11 cellular contexts compared by ENCODE assay signal in the genomic region with DNA sequence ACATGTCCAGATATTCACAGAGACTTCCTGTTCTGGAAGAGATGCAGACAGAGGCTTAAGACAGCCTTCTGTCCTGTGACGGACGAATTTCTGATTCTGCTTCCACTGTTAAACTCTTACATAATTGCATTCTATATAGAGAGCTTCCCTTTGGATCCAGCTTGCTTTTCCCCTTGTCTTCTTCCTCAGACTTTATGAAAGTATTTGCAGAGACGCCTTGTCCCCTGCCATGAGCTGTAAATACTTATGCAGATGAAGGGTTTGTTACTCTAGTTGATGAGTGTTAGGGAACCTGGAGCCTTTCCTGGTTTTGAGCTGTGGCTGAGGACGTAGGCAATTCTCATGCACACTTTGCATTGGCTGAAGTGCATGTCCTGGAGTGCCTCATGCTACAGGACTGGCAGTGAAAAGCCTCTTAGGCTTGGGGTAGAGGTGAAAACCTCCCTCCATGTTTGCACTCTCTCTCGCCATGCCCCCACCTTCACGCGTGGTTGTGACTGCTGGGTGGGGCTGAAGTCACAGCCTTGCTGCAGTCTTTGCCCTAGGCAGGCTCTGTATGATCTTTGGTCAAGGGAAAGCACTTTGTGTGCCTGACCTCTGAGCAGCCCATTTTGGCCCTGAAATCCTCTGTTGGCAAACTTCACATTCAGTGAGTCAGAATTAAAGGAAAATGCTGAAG.
DNase-seq lines count a peak whose midpoint lies in the region; ATAC-seq, FAIRE-seq and TF ChIP-seq lines count a peak whose summit lies in the region.
"Had no signal": no experiment of that assay in that cellular context is flagged by ENCODE, and none has a peak within 500 bp of the region (broad histone marks: within the 10 kb centered on the region; RNA-seq: fewer than 3 reads in every experiment).

No MANE protein-coding gene starts in this region.

- no peaks in the 10 kb centered on the region for H3K27me3 ChIP-seq in right atrium auricular region
- no peaks in the 10 kb centered on the region for H3K27me3 ChIP-seq in pancreas

- H3K4me1 ChIP-seq in right atrium auricular region = peaks cover 0 to 44% of the 10 kb centered on the region in 2 donors
- peaks cover 0 to 7% (median 0%) of the 10 kb centered on the region in 3 donors for H3K4me1 ChIP-seq in pancreas

- no peak for TF ChIP-seq CTCF in astrocyte of the spinal cord (IDR thresholded peaks at IDR 0.05; ENCODE audit: low read depth, low read length)
- TF ChIP-seq CTCF in right atrium auricular region (IDR thresholded peaks at IDR 0.05) = no peak
- TF ChIP-seq CTCF in pancreas (IDR thresholded peaks at IDR 0.05) = no peak

- H3K4me3 ChIP-seq in astrocyte of the spinal cord (ENCODE audit: low read depth, low read length) = no peak overlapping the region
- H3K4me3 ChIP-seq in right atrium auricular region = no peak overlapping the region
- H3K4me3 ChIP-seq in pancreas = no peak overlapping the region

- no peak for FAIRE-seq in pancreas (lab: Jason Lieb, UNC)

- H3K27ac ChIP-seq in right atrium auricular region = peak overlapping the region; percentile 75 to 88
- no peak overlapping the region for H3K27ac ChIP-seq in pancreas

- DNase-seq in EH (ENCODE audit: low read depth) (peak; percentile 48), astrocyte of the spinal cord (ENCODE audit: low read depth, low spot score) (peak; percentile 59), right atrium auricular region (ENCODE audit: low spot score) (peak; percentile 80), pancreas (peak in 2 of 6 donors; percentile 10 to 31), SHP77 treated with DMSO at 0.1 percent for 48 hours (lab: John Stamatoyannopoulos, UW) (no peak), NCI-H446 (lab: John Stamatoyannopoulos, UW) (no peak), CD1c-positive myeloid dendritic cell (ENCODE audit: extremely low spot score) (no peak)
- DNase-seq: activated CD4-positive, alpha-beta memory T cell treated with anti-CD3 and anti-CD28 coated beads, Interleukin-2, amount 10 ng/mL, durations not matched to agents 7 days and 5 days; Karpas-422; natural killer cell had no signal

- intact Hi-C loops in pancreas (cut with DNase I) = no loop called here

- ATAC-seq in pancreas (peak; percentile 53 to 77 (median 67)), GM18517 (IDR thresholded peaks at IDR 0.05; ENCODE audit: unreplicated experiment) (no peak)

- H3K36me3 ChIP-seq in right atrium auricular region (no peaks in the 10 kb centered on the region), pancreas (no peaks in the 10 kb centered on the region)

- WGBS in pancreas, 2 donors = 61 to 64% methylated on average over 7 of the region's 7 CpGs

- H3K9me3 ChIP-seq in right atrium auricular region (no peaks in the 10 kb centered on the region), pancreas (no peaks in the 10 kb centered on the region)

- in situ Hi-C loops in astrocyte of the spinal cord (cut with HindIII; ENCODE audit: low sequenced_read_pairs) = no loop called here

Comparison
In these comparisons a context has a peak if more than half of its experiments do, and no peak if none do; other contexts are left out.
1. DNase-seq: peak in EH (single experiment), astrocyte of the spinal cord (single experiment) and right atrium auricular region (single experiment); none in SHP77 treated with DMSO at 0.1 percent for 48 hours (single experiment), NCI-H446 (0 of 2) and CD1c-positive myeloid dendritic cell (single experiment).
2. H3K27ac ChIP-seq: peak in right atrium auricular region (2 of 2); none in pancreas (0 of 4).